33 cellular contexts compared by ENCODE assay signal in genomic region chr4:97216031-97216430, GRCh38.
"Had no signal": no experiment of that assay in that cellular context is flagged by ENCODE, and none has a peak within 500 bp of the region (broad histone marks: within the 10 kb centered on the region; RNA-seq: fewer than 3 reads in every experiment).

No MANE protein-coding gene starts in this region.

- H3K27me3 ChIP-seq: adrenal gland, body of pancreas, breast epithelium, cardiac muscle cell, esophagus muscularis mucosa, foreskin keratinocyte, gastrocnemius medialis, heart left ventricle had no signal

- H3K27me3 Mint-ChIP-seq: activated CD4-positive, alpha-beta memory T cell treated with anti-CD3 and anti-CD28 coated beads for 36 hours; activated CD4-positive, alpha-beta T cell treated with anti-CD3 and anti-CD28 coated beads for 36 hours; activated CD4-positive, alpha-beta T cell treated with anti-CD3 and anti-CD28 coated beads, Interleukin-2, amount 10 ng/mL, durations not matched to agents 24 days and 14 days; activated CD8-positive, alpha-beta memory T cell treated with anti-CD3 and anti-CD28 coated beads, Interleukin-2, amount 10 ng/mL, durations not matched to agents 7 days and 5 days; activated naive CD4-positive, alpha-beta T cell treated with anti-CD3 and anti-CD28 coated beads, Interleukin-2, amount 50 U/mL, for 24 hours; activated naive CD8-positive, alpha-beta T cell treated with anti-CD3 and anti-CD28 coated beads for 36 hours; activated naive CD8-positive, alpha-beta T cell treated with anti-CD3 and anti-CD28 coated beads, Interleukin-2, amount 50 U/mL, for 24 hours; effector memory CD8-positive, alpha-beta T cell had no signal

- H3K27ac ChIP-seq: adrenal gland, body of pancreas, breast epithelium, cardiac muscle cell, esophagus muscularis mucosa, foreskin keratinocyte, gastrocnemius medialis, heart left ventricle had no signal

- H3K9me3 Mint-ChIP-seq: activated CD4-positive, alpha-beta memory T cell treated with anti-CD3 and anti-CD28 coated beads for 36 hours; activated CD4-positive, alpha-beta T cell treated with anti-CD3 and anti-CD28 coated beads, Interleukin-2, amount 10 ng/mL, durations not matched to agents 24 days and 14 days; activated naive CD4-positive, alpha-beta T cell treated with anti-CD3 and anti-CD28 coated beads for 36 hours; activated naive CD8-positive, alpha-beta T cell treated with anti-CD3 and anti-CD28 coated beads, Interleukin-2, amount 50 U/mL, for 24 hours; activated T-helper 1 cell treated with anti-CD3 and anti-CD28 coated beads, Interleukin-12 subunit alpha, Interleukin-12 subunit beta, Interleukin-2, Interleukin-4 antibody, amounts not matched to agents 30 ng/mL and 10 ng/mL and 1 ng/mL, durations not matched to agents 14 hours and 24 hours and 36 hours; activated T-helper 2 cell treated with anti-CD3 and anti-CD28 coated beads, Interferon-gamma antibody, Interleukin-2, Interleukin-4, amounts not matched to agents 10 μg/mL and 5 μg/mL and 100 μg/mL, durations not matched to agents 14 hours and 24 hours and 36 hours had no signal

- H3K36me3 Mint-ChIP-seq: activated CD4-positive, alpha-beta memory T cell treated with anti-CD3 and anti-CD28 coated beads for 36 hours; activated CD8-positive, alpha-beta memory T cell treated with anti-CD3 and anti-CD28 coated beads, Interleukin-2, amount 10 ng/mL, durations not matched to agents 7 days and 5 days; activated naive CD4-positive, alpha-beta T cell treated with anti-CD3 and anti-CD28 coated beads, Interleukin-2, amount 50 U/mL, for 24 hours; activated naive CD8-positive, alpha-beta T cell treated with anti-CD3 and anti-CD28 coated beads for 36 hours had no signal

- H3K4me3 Mint-ChIP-seq: activated CD4-positive, alpha-beta memory T cell treated with anti-CD3 and anti-CD28 coated beads for 36 hours; activated CD4-positive, alpha-beta T cell treated with anti-CD3 and anti-CD28 coated beads for 36 hours; activated CD4-positive, alpha-beta T cell treated with anti-CD3 and anti-CD28 coated beads, Interleukin-2, amount 10 ng/mL, durations not matched to agents 24 days and 14 days; activated CD8-positive, alpha-beta memory T cell treated with anti-CD3 and anti-CD28 coated beads, Interleukin-2, amount 10 ng/mL, durations not matched to agents 7 days and 5 days; activated CD8-positive, alpha-beta T cell treated with anti-CD3 and anti-CD28 coated beads, Interleukin-2, amount 10 ng/mL, durations not matched to agents 7 days and 5 days; activated naive CD4-positive, alpha-beta T cell treated with anti-CD3 and anti-CD28 coated beads for 36 hours; activated naive CD4-positive, alpha-beta T cell treated with anti-CD3 and anti-CD28 coated beads, Interleukin-2, amount 50 U/mL, for 24 hours; activated naive CD8-positive, alpha-beta T cell treated with anti-CD3 and anti-CD28 coated beads for 36 hours; activated naive CD8-positive, alpha-beta T cell treated with anti-CD3 and anti-CD28 coated beads, Interleukin-2, amount 50 U/mL, for 24 hours; activated T-helper 1 cell treated with anti-CD3 and anti-CD28 coated beads, Interleukin-12 subunit alpha, Interleukin-12 subunit beta, Interleukin-2, Interleukin-4 antibody, amounts not matched to agents 30 ng/mL and 10 ng/mL and 1 ng/mL, durations not matched to agents 14 hours and 24 hours and 36 hours; effector memory CD8-positive, alpha-beta T cell had no signal

- H3K4me3 ChIP-seq: adrenal gland, body of pancreas, breast epithelium, cardiac muscle cell, esophagus muscularis mucosa, gastrocnemius medialis, heart left ventricle had no signal

- H3K4me1 Mint-ChIP-seq: activated CD4-positive, alpha-beta T cell treated with anti-CD3 and anti-CD28 coated beads for 36 hours; activated CD4-positive, alpha-beta T cell treated with anti-CD3 and anti-CD28 coated beads, Interleukin-2, amount 10 ng/mL, durations not matched to agents 24 days and 14 days; activated CD8-positive, alpha-beta memory T cell treated with anti-CD3 and anti-CD28 coated beads, Interleukin-2, amount 10 ng/mL, durations not matched to agents 7 days and 5 days; activated naive CD4-positive, alpha-beta T cell treated with anti-CD3 and anti-CD28 coated beads, Interleukin-2, amount 50 U/mL, for 24 hours; activated naive CD8-positive, alpha-beta T cell treated with anti-CD3 and anti-CD28 coated beads for 36 hours; activated naive CD8-positive, alpha-beta T cell treated with anti-CD3 and anti-CD28 coated beads, Interleukin-2, amount 50 U/mL, for 24 hours had no signal

- H3K27ac Mint-ChIP-seq: activated CD4-positive, alpha-beta memory T cell treated with anti-CD3 and anti-CD28 coated beads for 36 hours; activated CD4-positive, alpha-beta T cell treated with anti-CD3 and anti-CD28 coated beads for 36 hours; activated CD4-positive, alpha-beta T cell treated with anti-CD3 and anti-CD28 coated beads, Interleukin-2, amount 10 ng/mL, durations not matched to agents 24 days and 14 days; activated CD8-positive, alpha-beta memory T cell treated with anti-CD3 and anti-CD28 coated beads, Interleukin-2, amount 10 ng/mL, durations not matched to agents 7 days and 5 days; activated CD8-positive, alpha-beta T cell treated with anti-CD3 and anti-CD28 coated beads, Interleukin-2, amount 10 ng/mL, durations not matched to agents 7 days and 5 days; activated naive CD4-positive, alpha-beta T cell treated with anti-CD3 and anti-CD28 coated beads for 36 hours; activated naive CD4-positive, alpha-beta T cell treated with anti-CD3 and anti-CD28 coated beads, Interleukin-2, amount 50 U/mL, for 24 hours; activated naive CD8-positive, alpha-beta T cell treated with anti-CD3 and anti-CD28 coated beads for 36 hours; activated naive CD8-positive, alpha-beta T cell treated with anti-CD3 and anti-CD28 coated beads, Interleukin-2, amount 50 U/mL, for 24 hours; activated T-helper 1 cell treated with anti-CD3 and anti-CD28 coated beads, Interleukin-12 subunit alpha, Interleukin-12 subunit beta, Interleukin-2, Interleukin-4 antibody, amounts not matched to agents 30 ng/mL and 10 ng/mL and 1 ng/mL, durations not matched to agents 14 hours and 24 hours and 36 hours; activated T-helper 2 cell treated with anti-CD3 and anti-CD28 coated beads, Interferon-gamma antibody, Interleukin-2, Interleukin-4, amounts not matched to agents 10 μg/mL and 5 μg/mL and 100 μg/mL, durations not matched to agents 14 hours and 24 hours and 36 hours; effector memory CD8-positive, alpha-beta T cell had no signal

- H3K4me1 ChIP-seq: adrenal gland, body of pancreas, breast epithelium, esophagus muscularis mucosa, foreskin keratinocyte, gastrocnemius medialis, heart left ventricle had no signal

- DNase-seq: activated CD4-positive, alpha-beta memory T cell treated with anti-CD3 and anti-CD28 coated beads for 36 hours; activated CD4-positive, alpha-beta T cell treated with anti-CD3 and anti-CD28 coated beads for 36 hours; activated CD4-positive, alpha-beta T cell treated with anti-CD3 and anti-CD28 coated beads, Interleukin-2, amount 10 ng/mL, durations not matched to agents 24 days and 14 days; activated CD4-positive, CD25-positive, alpha-beta regulatory T cell; activated CD4-positive, CD25-positive, alpha-beta regulatory T cell treated with anti-CD3 and anti-CD28 coated beads, Interleukin-2, amount 50 U/mL, for 72 hours; activated CD8-positive, alpha-beta memory T cell treated with anti-CD3 and anti-CD28 coated beads, Interleukin-2, amount 10 ng/mL, durations not matched to agents 7 days and 5 days; activated CD8-positive, alpha-beta memory T cell treated with anti-CD3 and anti-CD28 coated beads, Interleukin-2, amount 50 U/mL, for 4 hours; activated CD8-positive, alpha-beta T cell treated with anti-CD3 and anti-CD28 coated beads, Interleukin-2, amount 10 ng/mL, durations not matched to agents 7 days and 5 days; activated effector memory CD4-positive, alpha-beta T cell treated with anti-CD3 and anti-CD28 coated beads, Interleukin-2, amount 50 U/mL, for 16 hours; activated naive CD4-positive, alpha-beta T cell treated with anti-CD3 and anti-CD28 coated beads for 36 hours; activated naive CD8-positive, alpha-beta T cell treated with anti-CD3 and anti-CD28 coated beads for 36 hours; activated naive CD8-positive, alpha-beta T cell treated with anti-CD3 and anti-CD28 coated beads, Interleukin-2, amount 50 U/mL, for 24 hours; activated T-cell treated with anti-CD3 and anti-CD28 coated beads, Interleukin-2, amount 50 U/mL, for 1 hour; activated T-cell treated with anti-CD3 and anti-CD28 coated beads, Interleukin-2, amount 50 U/mL, for 48 hours; adrenal gland; aorta; body of pancreas; central memory CD4-positive, alpha-beta T cell; cortex of kidney; dermis blood vessel endothelial cell; effector CD4-positive, alpha-beta T cell; effector memory CD8-positive, alpha-beta T cell; erythroblast; foreskin keratinocyte; gastrocnemius medialis; heart left ventricle; T-helper 2 cell had no signal

- ATAC-seq: activated CD4-positive, alpha-beta T cell treated with anti-CD3 and anti-CD28 coated beads for 36 hours; activated CD8-positive, alpha-beta memory T cell treated with anti-CD3 and anti-CD28 coated beads, Interleukin-2, amount 10 ng/mL, durations not matched to agents 7 days and 5 days; activated CD8-positive, alpha-beta T cell treated with anti-CD3 and anti-CD28 coated beads, Interleukin-2, amount 10 ng/mL, durations not matched to agents 7 days and 5 days; activated naive CD8-positive, alpha-beta T cell treated with anti-CD3 and anti-CD28 coated beads, Interleukin-2, amount 50 U/mL, for 24 hours; body of pancreas; effector memory CD8-positive, alpha-beta T cell; foreskin keratinocyte; gastrocnemius medialis; heart left ventricle had no signal

- H3K36me3 ChIP-seq: adrenal gland, breast epithelium, cardiac muscle cell, esophagus muscularis mucosa, gastrocnemius medialis, heart left ventricle had no signal

- H3K9me3 ChIP-seq: adrenal gland, body of pancreas, breast epithelium, esophagus muscularis mucosa, gastrocnemius medialis, heart left ventricle had no signal
